ENCODE assay signal across 17 cellular contexts in genomic region chr5:179410291-179411160, GRCh38.
"Had no signal": no experiment of that assay in that cellular context is flagged by ENCODE, and none has a peak within 500 bp of the region (broad histone marks: within the 10 kb centered on the region; RNA-seq: fewer than 3 reads in every experiment).

No MANE protein-coding gene starts in this region.

- H3K27ac Mint-ChIP-seq: activated CD4-positive, alpha-beta T cell treated with anti-CD3 and anti-CD28 coated beads, Interleukin-2, amount 10 ng/mL, durations not matched to agents 24 days and 14 days; activated naive CD8-positive, alpha-beta T cell treated with anti-CD3 and anti-CD28 coated beads, Interleukin-2, amount 10 ng/mL, durations not matched to agents 7 days and 5 days; naive thymus-derived CD4-positive, alpha-beta T cell had no signal

- H3K9me3 ChIP-seq: breast epithelium, psoas muscle, spleen had no signal

- H3K9me3 Mint-ChIP-seq: activated CD4-positive, alpha-beta T cell treated with anti-CD3 and anti-CD28 coated beads, Interleukin-2, amount 10 ng/mL, durations not matched to agents 24 days and 14 days; activated naive CD8-positive, alpha-beta T cell treated with anti-CD3 and anti-CD28 coated beads, Interleukin-2, amount 10 ng/mL, durations not matched to agents 7 days and 5 days had no signal

- DNase-seq: activated CD4-positive, alpha-beta T cell treated with anti-CD3 and anti-CD28 coated beads, Interleukin-2, amount 10 ng/mL, durations not matched to agents 24 days and 14 days; activated gamma-delta T cell treated with Interleukin-2 at 50 U/mL for 16 hours; activated naive CD8-positive, alpha-beta T cell treated with anti-CD3 and anti-CD28 coated beads, Interleukin-2, amount 10 ng/mL, durations not matched to agents 7 days and 5 days; activated T-cell treated with anti-CD3 and anti-CD28 coated beads, Interleukin-2, amount 50 U/mL, for 48 hours; anterior cingulate cortex; foreskin keratinocyte; naive thymus-derived CD4-positive, alpha-beta T cell; nucleus accumbens; spleen; stimulated activated CD4-positive, alpha-beta T cell treated with anti-CD3 and anti-CD28 coated beads, Interleukin-1b, Interleukin-23, amount 100 ng/mL, for 48 hours; stimulated activated naive CD4-positive, alpha-beta T cell; substantia nigra; T-helper 1 cell had no signal

- H3K4me1 Mint-ChIP-seq: activated CD4-positive, alpha-beta T cell treated with anti-CD3 and anti-CD28 coated beads, Interleukin-2, amount 10 ng/mL, durations not matched to agents 24 days and 14 days; activated naive CD8-positive, alpha-beta T cell treated with anti-CD3 and anti-CD28 coated beads, Interleukin-2, amount 10 ng/mL, durations not matched to agents 7 days and 5 days; naive thymus-derived CD4-positive, alpha-beta T cell had no signal

- H3K36me3 Mint-ChIP-seq: activated naive CD8-positive, alpha-beta T cell treated with anti-CD3 and anti-CD28 coated beads, Interleukin-2, amount 10 ng/mL, durations not matched to agents 7 days and 5 days; naive thymus-derived CD4-positive, alpha-beta T cell had no signal

- H3K36me3 ChIP-seq: breast epithelium, SJSA1, spleen had no signal

- H3K4me3 ChIP-seq: breast epithelium, psoas muscle, SJSA1, spleen had no signal

- H3K27me3 Mint-ChIP-seq: activated CD4-positive, alpha-beta T cell treated with anti-CD3 and anti-CD28 coated beads, Interleukin-2, amount 10 ng/mL, durations not matched to agents 24 days and 14 days; activated naive CD8-positive, alpha-beta T cell treated with anti-CD3 and anti-CD28 coated beads, Interleukin-2, amount 10 ng/mL, durations not matched to agents 7 days and 5 days; naive thymus-derived CD4-positive, alpha-beta T cell had no signal

- H3K4me3 Mint-ChIP-seq: activated CD4-positive, alpha-beta T cell treated with anti-CD3 and anti-CD28 coated beads, Interleukin-2, amount 10 ng/mL, durations not matched to agents 24 days and 14 days; activated naive CD8-positive, alpha-beta T cell treated with anti-CD3 and anti-CD28 coated beads, Interleukin-2, amount 10 ng/mL, durations not matched to agents 7 days and 5 days; naive thymus-derived CD4-positive, alpha-beta T cell had no signal

- H3K27me3 ChIP-seq: breast epithelium, foreskin keratinocyte, SJSA1, spleen had no signal

- H3K27ac ChIP-seq: breast epithelium, foreskin keratinocyte, psoas muscle, SJSA1, spleen had no signal

- ATAC-seq: foreskin keratinocyte; naive thymus-derived CD4-positive, alpha-beta T cell; psoas muscle; sciatic nerve had no signal

- H3K4me1 ChIP-seq: breast epithelium, foreskin keratinocyte, psoas muscle, SJSA1 had no signal
